2 cellular contexts compared by ENCODE assay signal in genomic region chr20:17624070-17624469, GRCh38.
TF ChIP-seq lines count a peak whose summit lies in the region.

No MANE protein-coding gene starts in this region.

TF ChIP-seq in WTC11, 78 proteins besides CTCF, POLR2A, EP300 and RAD21 (continues in another document):
- TF ChIP-seq ZNF232 (CRISPR knock-in tag; IDR thresholded peaks at IDR 0.05) (no peak), ETV6 (CRISPR knock-in tag; IDR thresholded peaks at IDR 0.05) (no peak), ZSCAN18 (CRISPR knock-in tag; IDR thresholded peaks at IDR 0.05) (no peak), ZNF138 (CRISPR knock-in tag; conservative IDR thresholded peaks at IDR 0.05) (no peak), CREM (CRISPR knock-in tag; IDR thresholded peaks at IDR 0.05) (no peak), ZNF219 (CRISPR knock-in tag; IDR thresholded peaks at IDR 0.05; ENCODE audit: borderline replicate concordance) (no peak), ZNF263 (CRISPR knock-in tag; IDR thresholded peaks at IDR 0.05; ENCODE audit: low read depth) (no peak), E2F1 (CRISPR knock-in tag; IDR thresholded peaks at IDR 0.05) (no peak), ZNF281 (CRISPR knock-in tag; IDR thresholded peaks at IDR 0.05) (no peak), HMGXB4 (CRISPR knock-in tag; IDR thresholded peaks at IDR 0.05) (no peak), ESRRA (CRISPR knock-in tag; IDR thresholded peaks at IDR 0.05; ENCODE audit: borderline replicate concordance) (no peak)
- TF ChIP-seq, protein P1, sequence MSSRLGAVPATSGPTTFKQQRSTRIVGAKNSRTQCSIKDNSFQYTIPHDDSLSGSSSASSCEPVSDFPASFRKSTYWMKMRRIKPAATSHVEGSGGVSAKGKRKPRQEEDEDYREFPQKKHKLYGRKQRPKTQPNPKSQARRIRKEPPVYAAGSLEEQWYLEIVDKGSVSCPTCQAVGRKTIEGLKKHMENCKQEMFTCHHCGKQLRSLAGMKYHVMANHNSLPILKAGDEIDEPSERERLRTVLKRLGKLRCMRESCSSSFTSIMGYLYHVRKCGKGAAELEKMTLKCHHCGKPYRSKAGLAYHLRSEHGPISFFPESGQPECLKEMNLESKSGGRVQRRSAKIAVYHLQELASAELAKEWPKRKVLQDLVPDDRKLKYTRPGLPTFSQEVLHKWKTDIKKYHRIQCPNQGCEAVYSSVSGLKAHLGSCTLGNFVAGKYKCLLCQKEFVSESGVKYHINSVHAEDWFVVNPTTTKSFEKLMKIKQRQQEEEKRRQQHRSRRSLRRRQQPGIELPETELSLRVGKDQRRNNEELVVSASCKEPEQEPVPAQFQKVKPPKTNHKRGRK (CRISPR knock-in tag; IDR thresholded peaks at IDR 0.05; ENCODE audit: borderline replicate concordance), result no peak
- TF ChIP-seq, protein P2, sequence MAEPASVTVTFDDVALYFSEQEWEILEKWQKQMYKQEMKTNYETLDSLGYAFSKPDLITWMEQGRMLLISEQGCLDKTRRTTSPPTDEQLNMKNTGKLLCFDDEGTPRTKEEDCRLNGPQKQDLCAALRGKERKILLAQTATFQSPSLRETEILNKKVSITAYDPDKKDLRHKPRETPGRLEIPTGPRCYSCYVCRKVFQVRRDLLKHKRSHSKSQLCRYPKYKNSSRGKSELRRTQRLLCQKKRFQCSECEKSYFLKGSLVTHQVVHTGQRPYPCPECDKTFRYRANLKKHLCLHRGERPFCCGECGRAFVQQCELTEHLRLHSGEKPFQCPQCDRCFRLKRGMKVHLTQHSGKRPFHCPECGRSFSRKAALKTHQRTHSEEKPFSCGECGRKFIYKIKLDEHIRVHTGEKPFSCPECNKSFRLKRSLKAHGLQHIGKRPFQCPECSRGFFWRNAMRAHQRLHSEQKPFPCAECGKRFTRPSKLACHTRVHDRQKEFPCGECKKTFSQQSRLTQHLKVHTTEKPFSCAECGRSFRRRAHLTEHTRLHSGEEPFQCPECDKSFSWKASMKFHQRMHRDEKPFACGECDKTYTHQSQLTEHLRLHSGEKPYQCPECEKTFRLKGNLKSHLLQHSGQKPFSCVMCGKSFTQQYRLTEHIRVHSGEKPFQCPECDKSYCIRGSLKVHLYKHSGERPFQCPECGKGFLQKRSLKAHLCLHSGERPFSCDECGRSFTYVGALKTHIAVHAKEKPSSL (CRISPR knock-in tag; conservative IDR thresholded peaks at IDR 0.05), result no peak

TF ChIP-seq in HepG2, 621 proteins besides CTCF, POLR2A, EP300 and RAD21:
- 0 out of 2 replicates have a peak, but pooled peaks have one; percentile 6 for TF ChIP-seq AKAP8 (CRISPR knock-in tag; IDR thresholded peaks at IDR 0.05)
- TF ChIP-seq TOE1 (CRISPR knock-in tag; IDR thresholded peaks at IDR 0.05), result no peak
- TF ChIP-seq ZNF414 (CRISPR knock-in tag; IDR thresholded peaks at IDR 0.05), result no peak
- peak; percentile 50; the same call in 1 of the 2 replicates for TF ChIP-seq SSRP1 (CRISPR knock-in tag; IDR thresholded peaks at IDR 0.05)
- TF ChIP-seq ZNF672 (CRISPR knock-in tag; IDR thresholded peaks at IDR 0.05), result no peak
- TF ChIP-seq LBX2 (CRISPR knock-in tag; IDR thresholded peaks at IDR 0.05; ENCODE audit: borderline replicate concordance), result 0 out of 2 replicates have a peak, but pooled peaks have one; percentile 1
- TF ChIP-seq RBM22 (optimal IDR thresholded peaks at IDR 0.05; ENCODE audit: low read length), result peak; percentile 1
- TF ChIP-seq FOXO4 (CRISPR knock-in tag; conservative IDR thresholded peaks at IDR 0.05), result 0 out of 2 replicates have a peak, but pooled peaks have one; percentile 6
